1 cellular context compared by ENCODE assay signal in genomic region chr7:139359366-139360209, GRCh38.
TF ChIP-seq lines count a peak whose summit lies in the region.

TSS of gene LUC7L2 (plus strand) at chr7:139359894. CDS start at chr7:139360262, 368 bp downstream.

TF ChIP-seq in K562, 482 proteins besides CTCF, POLR2A, EP300 and RAD21 (continued from another document and continues in another):
- TF ChIP-seq ZBTB40 (IDR thresholded peaks at IDR 0.05) (peak; percentile 46; the same call in 1 of the 2 replicates), ZBTB40 (CRISPR knock-in tag; IDR thresholded peaks at IDR 0.05) (no peak), MIER1 (IDR thresholded peaks at IDR 0.05; ENCODE audit: low read depth) (no peak), TAF15 (IDR thresholded peaks at IDR 0.05; ENCODE audit: low read depth, low read length) (no peak), ZNF699 (CRISPR knock-in tag; IDR thresholded peaks at IDR 0.05; ENCODE audit: insufficient replicate concordance) (no peak), ATF7 (IDR thresholded peaks at IDR 0.05) (peak; percentile 90), ZNF586 (CRISPR knock-in tag; conservative IDR thresholded peaks at IDR 0.05) (no peak), RCOR1 (IDR thresholded peaks at IDR 0.05; ENCODE audit: borderline replicate concordance in 1 of 2, low read depth in 2 of 2, low read length in 2 of 2) (peak; percentile 22 to 68; a peak in 2 of 4 replicates), TCF7L2 (IDR thresholded peaks at IDR 0.05; ENCODE audit: low read depth, low read length) (no peak), ZNF431 (CRISPR knock-in tag; IDR thresholded peaks at IDR 0.05) (peak; percentile 89), BRD4 (IDR thresholded peaks at IDR 0.05) (peak; percentile 32; the same call in 1 of the 2 replicates), POLR2G (IDR thresholded peaks at IDR 0.05; ENCODE audit: low read depth, low read length) (peak; percentile 97), RBBP5 (IDR thresholded peaks at IDR 0.05; ENCODE audit: borderline replicate concordance, insufficient read depth, low read length, poor library complexity, severe bottlenecking) (peak; percentile 92), MEF2A (IDR thresholded peaks at IDR 0.05; ENCODE audit: control insufficient read depth, low read depth, low read length) (no peak), TSC22D4 (tag; IDR thresholded peaks at IDR 0.05) (no peak), IRF2 (CRISPR knock-in tag; IDR thresholded peaks at IDR 0.05) (no peak; the same call in 1 of the 2 replicates), ZNF165 (CRISPR knock-in tag; IDR thresholded peaks at IDR 0.05; ENCODE audit: borderline replicate concordance) (no peak), USF1 (CRISPR knock-in tag; IDR thresholded peaks at IDR 0.05) (peak; percentile 56; the same call in 1 of the 2 replicates), POLR3G (IDR thresholded peaks at IDR 0.05; ENCODE audit: extremely low read depth, insufficient read length, insufficient replicate concordance) (no peak), SIN3B (IDR thresholded peaks at IDR 0.05; ENCODE audit: low read depth) (peak; percentile 42; the same call in 1 of the 2 replicates), TEAD2 (tag; IDR thresholded peaks at IDR 0.05) (no peak), ZNF696 (CRISPR knock-in tag; conservative IDR thresholded peaks at IDR 0.05) (no peak), GTF2F1 (IDR thresholded peaks at IDR 0.05; ENCODE audit: low read depth, low read length) (peak; percentile 93; the same call in 1 of the 2 replicates), ZFX (CRISPR knock-in tag; IDR thresholded peaks at IDR 0.05) (peak; percentile 95), NFRKB (IDR thresholded peaks at IDR 0.05; ENCODE audit: low read depth) (peak; percentile 77), POLR2AphosphoS2 (IDR thresholded peaks at IDR 0.05; ENCODE audit: low read length) (peak; percentile 79; the same call in 1 of the 2 replicates), ELK1 (CRISPR knock-in tag; IDR thresholded peaks at IDR 0.05) (no peak), TEAD4 (IDR thresholded peaks at IDR 0.05; ENCODE audit: low read length) (peak; percentile 63), TEAD4 (CRISPR knock-in tag; IDR thresholded peaks at IDR 0.05; ENCODE audit: borderline replicate concordance) (no peak), HOMEZ (CRISPR knock-in tag; IDR thresholded peaks at IDR 0.05) (no peak), PBX2 (CRISPR knock-in tag; IDR thresholded peaks at IDR 0.05; ENCODE audit: low read depth) (no peak), PBX2 (tag; conservative IDR thresholded peaks at IDR 0.05; ENCODE audit: low read depth) (no peak), VEZF1 (CRISPR knock-in tag; IDR thresholded peaks at IDR 0.05) (peak; percentile 99), C11orf30 (IDR thresholded peaks at IDR 0.05; ENCODE audit: low read depth) (peak; percentile 74; the same call in 1 of the 2 replicates), ZNF41 (CRISPR knock-in tag; conservative IDR thresholded peaks at IDR 0.05) (no peak), NFE2 (IDR thresholded peaks at IDR 0.05; ENCODE audit: low read depth) (0 out of 2 replicates have a peak, but pooled peaks have one; percentile 43), SP1 (CRISPR knock-in tag; IDR thresholded peaks at IDR 0.05) (peak; percentile 99), ZZZ3 (IDR thresholded peaks at IDR 0.05) (no peak; the same call in 1 of the 2 replicates), SLC30A9 (CRISPR knock-in tag; IDR thresholded peaks at IDR 0.05) (no peak), ELF1 (tag; IDR thresholded peaks at IDR 0.05) (peak; percentile 60; the same call in 1 of the 2 replicates), ZBTB7A (IDR thresholded peaks at IDR 0.05; ENCODE audit: borderline replicate concordance, control insufficient read depth, low read depth, low read length) (no peak; the same call in none of the 2 replicates), ZNF146 (CRISPR knock-in tag; IDR thresholded peaks at IDR 0.05; ENCODE audit: unreplicated experiment) (peak; percentile 5), MEF2D (tag; conservative IDR thresholded peaks at IDR 0.05; ENCODE audit: low read depth) (0 out of 2 replicates have a peak, but pooled peaks have one; percentile 6), EHMT2 (IDR thresholded peaks at IDR 0.05) (no peak), MAZ (CRISPR knock-in tag; conservative IDR thresholded peaks at IDR 0.05 in 1 of 2, IDR thresholded peaks at IDR 0.05 in 1 of 2) (peak; percentile 93 to 97), BRD9 (IDR thresholded peaks at IDR 0.05; ENCODE audit: low read depth, partially characterized antibody) (peak; percentile 86), CREB1 (IDR thresholded peaks at IDR 0.05) (peak; percentile 91), CREB1 (CRISPR knock-in tag; IDR thresholded peaks at IDR 0.05) (peak; percentile 90), ZNF589 (CRISPR knock-in tag; IDR thresholded peaks at IDR 0.05; ENCODE audit: low read depth) (no peak), ZNF639 (CRISPR knock-in tag; conservative IDR thresholded peaks at IDR 0.05 in 1 of 2, IDR thresholded peaks at IDR 0.05 in 1 of 2) (peak in 1 of 2 experiments; percentile 75; a peak in 1 of 4 replicates)
